ENCODE assay signal across 8 cellular contexts in the genomic region with DNA sequence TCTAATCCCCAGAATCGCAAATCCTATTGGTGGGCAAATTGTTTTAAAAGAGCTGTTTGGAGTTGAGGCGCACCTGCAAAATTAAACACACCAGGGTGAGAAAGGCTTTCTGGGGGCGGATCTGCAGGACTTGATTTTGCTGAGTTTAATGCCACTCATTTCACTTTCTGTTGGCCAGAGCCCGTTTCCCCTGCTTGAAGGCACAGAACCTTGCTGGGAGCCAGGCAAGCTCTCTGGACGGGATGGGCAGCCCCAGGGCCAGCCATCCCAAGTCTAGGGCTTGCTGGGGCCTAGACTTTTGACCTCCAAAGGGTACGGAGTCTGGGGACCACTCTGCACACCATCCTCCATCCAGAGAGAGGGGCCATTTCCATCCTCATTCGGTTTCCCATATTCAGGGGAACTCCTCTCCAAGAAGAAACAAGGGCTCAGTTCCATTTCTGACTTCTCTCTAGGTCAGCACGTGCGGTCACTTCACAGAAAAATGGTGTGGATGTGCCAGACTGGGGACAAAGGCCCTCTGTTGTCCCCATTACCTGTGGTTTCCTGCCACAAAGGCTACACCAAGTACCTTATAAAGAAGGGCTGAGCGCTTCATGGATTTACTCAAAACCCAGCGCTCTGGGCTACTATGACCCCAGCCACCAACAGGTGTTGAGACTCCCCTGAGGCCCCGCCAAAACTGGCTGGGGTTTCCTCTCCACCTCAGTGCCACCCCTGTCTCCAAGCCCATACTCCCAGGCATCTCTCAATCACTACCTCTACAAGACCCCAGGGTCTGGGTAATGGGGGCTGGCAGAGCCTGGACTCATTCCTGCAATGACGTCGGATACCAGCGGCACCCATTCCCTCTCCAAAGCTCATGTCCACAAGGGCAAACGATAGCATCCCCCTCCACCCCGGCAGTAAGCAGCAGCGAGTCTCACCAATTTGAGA.
DNase-seq lines count a peak whose midpoint lies in the region; ATAC-seq, FAIRE-seq and TF ChIP-seq lines count a peak whose summit lies in the region.
"Had no signal": no experiment of that assay in that cellular context is flagged by ENCODE, and none has a peak within 500 bp of the region (broad histone marks: within the 10 kb centered on the region; RNA-seq: fewer than 3 reads in every experiment).

No MANE protein-coding gene starts in this region.

- FAIRE-seq in GM12891 (lab: Jason Lieb, UNC), result no peak
- FAIRE-seq: H1 had no signal

- DNase-seq in coronary artery (ENCODE audit: low spot score), result no peak
- DNase-seq in smooth muscle cell (lab: John Stamatoyannopoulos, UW; ENCODE audit: unreplicated experiment), result no peak
- no peak for DNase-seq in GM12891 (ENCODE audit: insufficient read length, low spot score)
- no peak for DNase-seq in stimulated activated CD4-positive, alpha-beta T cell treated with anti-CD3 and anti-CD28 coated beads, Interleukin-15, amount 100 ng/mL, for 24 hours
- no peak for DNase-seq in middle frontal gyrus (ENCODE audit: extremely low spot score, low spot score)

- TF ChIP-seq POLR2A in GM12891 (IDR thresholded peaks at IDR 0.05; ENCODE audit: low read depth, low read length), result no peak

- H3K4me1 ChIP-seq in smooth muscle cell (ENCODE audit: low read depth), result peaks cover 14% of the 10 kb centered on the region

- H3K9me3 ChIP-seq in smooth muscle cell (replicated peaks; ENCODE audit: low read depth), result no peaks in the 10 kb centered on the region

- peak overlapping the region; percentile 70 for H3K9ac ChIP-seq in smooth muscle cell (ENCODE audit: low read depth)

- peak overlapping the region; percentile 93 to 99 for H3K27ac ChIP-seq in coronary artery
- peak overlapping the region; percentile 100 for H3K27ac ChIP-seq in smooth muscle cell (ENCODE audit: low read depth)

- H3K79me2 ChIP-seq in smooth muscle cell (ENCODE audit: low read depth), result no peaks in the 10 kb centered on the region

- H3K4me3 ChIP-seq in coronary artery, result no peak overlapping the region
- no peak overlapping the region for H3K4me3 ChIP-seq in smooth muscle cell

- no peak for TF ChIP-seq CTCF in coronary artery (IDR thresholded peaks at IDR 0.05)
- TF ChIP-seq CTCF in smooth muscle cell (IDR thresholded peaks at IDR 0.05; ENCODE audit: borderline replicate concordance, insufficient read depth, poor library complexity, severe bottlenecking), result no peak

- WGBS in smooth muscle cell (ENCODE audit: low lambda C conversion rate), result 86% methylated on average over 18 of the region's 18 CpGs

- H3K4me2 ChIP-seq in smooth muscle cell, result peak overlapping the region; percentile 99

- no peaks in the 10 kb centered on the region for H4K20me1 ChIP-seq in smooth muscle cell (ENCODE audit: low read depth)

- H2AFZ ChIP-seq in smooth muscle cell (ENCODE audit: low read depth), result peak overlapping the region; percentile 42

- no peaks in the 10 kb centered on the region for H3K27me3 ChIP-seq in smooth muscle cell (ENCODE audit: low read depth)

- ATAC-seq in GM21367 (IDR thresholded peaks at IDR 0.05; ENCODE audit: unreplicated experiment) (peak; percentile 36), HG03558 (IDR thresholded peaks at IDR 0.05; ENCODE audit: extremely low read depth, unreplicated experiment) (peak; percentile 43)

- H3F3A ChIP-seq in smooth muscle cell (ENCODE audit: low read depth), result peaks cover 15% of the 10 kb centered on the region

- no peaks in the 10 kb centered on the region for H3K36me3 ChIP-seq in smooth muscle cell (ENCODE audit: low read depth)

TF ChIP-seq in GM12891, 5 proteins besides CTCF, POLR2A, EP300 and RAD21:
- TF ChIP-seq POU2F2 (IDR thresholded peaks at IDR 0.05; ENCODE audit: low read depth, low read length), result no peak
- no peak for TF ChIP-seq SPI1 (IDR thresholded peaks at IDR 0.05; ENCODE audit: low read depth, low read length)
- TF ChIP-seq TAF1 (IDR thresholded peaks at IDR 0.05; ENCODE audit: low read depth, low read length), result no peak
- TF ChIP-seq POLR2AphosphoS5 (IDR thresholded peaks at IDR 0.05; ENCODE audit: low read depth, low read length), result no peak
- no peak for TF ChIP-seq PAX5 (IDR thresholded peaks at IDR 0.05; ENCODE audit: insufficient read depth, low read length, severe bottlenecking)
TF ChIP-seq in GM12891: peak in this region for 0.
